ENCODE assay signal across 1 cellular context in genomic region chr5:10588779-10589447, GRCh38.
TF ChIP-seq lines count a peak whose summit lies in the region.

No MANE protein-coding gene starts in this region.

TF ChIP-seq in HEK293, 187 proteins besides CTCF, POLR2A, EP300 and RAD21 (continued from another document):
- TF ChIP-seq PRDM10 (tag by site-specific recombination; IDR thresholded peaks at IDR 0.05) (0 out of 2 replicates have a peak, but pooled peaks have one; percentile 21), ZFP41 (tag by site-specific recombination; IDR thresholded peaks at IDR 0.05; ENCODE audit: borderline replicate concordance) (no peak)
